29 cellular contexts compared by ENCODE assay signal in the genomic region with DNA sequence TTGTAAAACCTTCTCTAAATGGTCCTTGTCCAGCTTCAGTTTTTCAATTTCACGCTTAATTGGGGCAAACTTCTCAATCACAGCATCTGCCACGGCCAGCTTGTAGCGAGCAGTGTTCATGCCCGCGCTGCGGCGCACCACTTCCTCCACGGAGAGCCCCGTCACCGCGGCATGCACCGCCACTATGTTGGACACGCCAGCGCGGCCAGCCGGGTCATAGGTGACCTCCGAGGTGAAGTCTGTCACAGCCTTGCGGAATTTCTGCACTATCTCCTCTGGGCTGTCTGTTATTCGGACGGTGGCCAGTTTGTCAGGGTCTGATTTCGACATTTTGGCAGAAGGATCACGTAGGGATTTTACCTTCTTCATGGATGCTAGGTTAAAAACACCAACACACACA. TPM values are rescaled to one million over a fixed set of nuclear protein-coding genes. Genes with fewer than 3 reads are reported as not detected.
"Had no signal": no experiment of that assay in that cellular context is flagged by ENCODE, and none has a peak within 500 bp of the region (broad histone marks: within the 10 kb centered on the region; RNA-seq: fewer than 3 reads in every experiment).

No MANE protein-coding gene starts in this region.

- H3K27ac ChIP-seq: heart right ventricle, lower lobe of right lung, pancreas, prostate gland, right lobe of liver, tibial nerve, upper lobe of left lung had no signal

- H3K36me3 ChIP-seq: prostate gland, right lobe of liver had no signal

- H3K4me1 ChIP-seq: heart right ventricle, lower lobe of right lung, pancreas, prostate gland, right lobe of liver, tibial nerve, upper lobe of left lung had no signal

- H3K4me3 Mint-ChIP-seq: naive thymus-derived CD8-positive, alpha-beta T cell; nephron; neural crest cell; stimulated activated memory B cell treated with anti-CD40 and anti-IgM and Interleukin-4, amounts not matched to agents 10 μg/mL and 1 μg/mL and 100 μg/mL, for 72 hours; stimulated activated naive CD8-positive, alpha-beta T cell treated with anti-CD3 and anti-CD28 coated beads, Interleukin-15, amount 100 ng/mL, for 72 hours had no signal

- ATAC-seq: heart right ventricle; left cardiac atrium; left lobe of liver; lower lobe of right lung; naive thymus-derived CD8-positive, alpha-beta T cell; pancreas; right lobe of liver; stimulated activated memory B cell treated with anti-CD40 and anti-IgM and Interleukin-4, amounts not matched to agents 10 μg/mL and 1 μg/mL and 100 μg/mL, for 72 hours; stimulated activated naive CD8-positive, alpha-beta T cell treated with anti-CD3 and anti-CD28 coated beads, Interleukin-15, amount 100 ng/mL, for 72 hours had no signal

- H3K9me3 Mint-ChIP-seq: nephron; neural crest cell; stimulated activated memory B cell treated with anti-CD40 and anti-IgM and Interleukin-4, amounts not matched to agents 10 μg/mL and 1 μg/mL and 100 μg/mL, for 72 hours had no signal

- H3K9me3 ChIP-seq: heart right ventricle, lower lobe of right lung, pancreas, prostate gland, right lobe of liver, tibial nerve, upper lobe of left lung had no signal

- DNase-seq: heart right ventricle; hippocampal formation; kidney glomerular epithelial cell; left cardiac atrium; lower lobe of right lung; mammary epithelial cell; mesenchymal stem cell; naive thymus-derived CD8-positive, alpha-beta T cell; nucleus accumbens; pancreas; posterior cingulate gyrus; retina; right lobe of liver; stimulated activated CD4-positive, alpha-beta T cell treated with anti-CD3 and anti-CD28 coated beads, Interleukin-1b, Interleukin-23, amount 100 ng/mL, for 48 hours; stimulated activated CD4-positive, alpha-beta T cell treated with anti-CD3 and anti-CD28 coated beads, Interleukin-2, amount 100 ng/mL, for 48 hours; stimulated activated CD4-positive, alpha-beta T cell treated with anti-CD3 and anti-CD28 coated beads, Interleukin-4, amount 100 ng/mL, for 4 hours; stimulated activated CD8-positive, alpha-beta memory T cell treated with anti-CD3 and anti-CD28 coated beads, Interleukin-4, amount 100 ng/mL, for 48 hours; stimulated activated naive CD4-positive, alpha-beta T cell treated with Interleukin-2 at 50 U/mL for 16 hours; stimulated activated naive CD8-positive, alpha-beta T cell treated with anti-CD3 and anti-CD28 coated beads, Interleukin-15, amount 100 ng/mL, for 72 hours; substantia nigra had no signal

- H3K4me1 Mint-ChIP-seq: naive thymus-derived CD8-positive, alpha-beta T cell; nephron; stimulated activated memory B cell treated with anti-CD40 and anti-IgM and Interleukin-4, amounts not matched to agents 10 μg/mL and 1 μg/mL and 100 μg/mL, for 72 hours; stimulated activated naive CD8-positive, alpha-beta T cell treated with anti-CD3 and anti-CD28 coated beads, Interleukin-15, amount 100 ng/mL, for 72 hours had no signal

- H3K4me2 ChIP-seq: smooth muscle cell had no signal

- H3K27ac Mint-ChIP-seq: naive thymus-derived CD8-positive, alpha-beta T cell; nephron; stimulated activated memory B cell treated with anti-CD40 and anti-IgM and Interleukin-4, amounts not matched to agents 10 μg/mL and 1 μg/mL and 100 μg/mL, for 72 hours; stimulated activated naive CD8-positive, alpha-beta T cell treated with anti-CD3 and anti-CD28 coated beads, Interleukin-15, amount 100 ng/mL, for 72 hours had no signal

- H3K27me3 ChIP-seq: heart right ventricle, pancreas, right lobe of liver, tibial nerve, upper lobe of left lung had no signal

- H3K27me3 Mint-ChIP-seq: naive thymus-derived CD8-positive, alpha-beta T cell; stimulated activated memory B cell treated with anti-CD40 and anti-IgM and Interleukin-4, amounts not matched to agents 10 μg/mL and 1 μg/mL and 100 μg/mL, for 72 hours; stimulated activated naive CD8-positive, alpha-beta T cell treated with anti-CD3 and anti-CD28 coated beads, Interleukin-15, amount 100 ng/mL, for 72 hours had no signal

- H3K4me3 ChIP-seq: heart right ventricle, lower lobe of right lung, pancreas, prostate gland, right lobe of liver, smooth muscle cell, tibial nerve, upper lobe of left lung had no signal

RNA-seq across cellular contexts. Expression of a gene that starts 44.8 kb away (rescaled TPM):
- total RNA-seq: naive thymus-derived CD8-positive, alpha-beta T cell had no signal
- polyA plus RNA-seq: keratinocyte; naive thymus-derived CD8-positive, alpha-beta T cell had no signal
